ENCODE assay signal across 13 cellular contexts in genomic region chr17:55296171-55296695, GRCh38. TPM values are rescaled to one million over a fixed set of nuclear protein-coding genes. Genes with fewer than 3 reads are reported as not detected.
DNase-seq lines count a peak whose midpoint lies in the region; ATAC-seq, FAIRE-seq and TF ChIP-seq lines count a peak whose summit lies in the region.
"Had no signal": no experiment of that assay in that cellular context is flagged by ENCODE, and none has a peak within 500 bp of the region (broad histone marks: within the 10 kb centered on the region; RNA-seq: fewer than 3 reads in every experiment).

No MANE protein-coding gene starts in this region.

- H3K27me3 ChIP-seq in DOHH2 (ENCODE audit: control insufficient read depth, low read length) (peaks cover 24% of the 10 kb centered on the region), HepG2 (ENCODE audit: control insufficient read depth in 1 of 2, insufficient read depth in 2 of 2, low read length in 2 of 2) (no peaks in the 10 kb centered on the region), mesenchymal stem cell (ENCODE audit: control insufficient read depth in 1 of 2, insufficient read depth in 1 of 2, low read length in 2 of 2) (peaks cover 0 to 14% of the 10 kb centered on the region in 2 experiments), breast epithelium (no peaks in the 10 kb centered on the region)
- H3K27me3 ChIP-seq: MG63, Peyer's patch had no signal

- H3K9ac ChIP-seq in HepG2 (ENCODE audit: insufficient read depth, low read depth, low read length), result no peak overlapping the region
- H3K9ac ChIP-seq in mesenchymal stem cell (ENCODE audit: low read length), result no peak overlapping the region

- no peak overlapping the region for H3K23ac ChIP-seq in mesenchymal stem cell (ENCODE audit: low read length in 2 of 2)

- H4K91ac ChIP-seq in mesenchymal stem cell (ENCODE audit: low read length), result no peak overlapping the region

- no peak; a peak in 1 of 4 replicates for TF ChIP-seq EP300 in HepG2 (IDR thresholded peaks at IDR 0.05; ENCODE audit: low read depth in 2 of 2, low read length in 2 of 2)
- no peak for TF ChIP-seq EP300 in HepG2 (CRISPR knock-in tag; IDR thresholded peaks at IDR 0.05; ENCODE audit: borderline replicate concordance)

- H3K18ac ChIP-seq in mesenchymal stem cell (ENCODE audit: low read depth in 1 of 2, low read length in 2 of 2), result no peak overlapping the region

- CTCF ChIA-PET in RWPE1 (lab: Yijun Ruan, JAX) (interaction anchor here (0.5 to 1.1 kb wide), 10 partner anchors 20 to 304 kb away, joined by 3 to 4 read pairs (median 4); no protein-coding TSS in a partner anchor), HepG2 (lab: Yijun Ruan, JAX; ENCODE audit: low intra/inter-chr PET ratio, low total read pairs) (interaction anchor here (0.7 to 2.2 kb wide), 5 partner anchors 13 to 303 kb away, joined by 3 to 5 read pairs (median 3); partner anchors contain the start of gene HLF)

- TF ChIP-seq CTCF in DOHH2 (IDR thresholded peaks at IDR 0.05; ENCODE audit: low read depth, low read length, poor library complexity, severe bottlenecking) (peak; percentile 2), RWPE1 (conservative IDR thresholded peaks at IDR 0.05; ENCODE audit: low read depth) (peak; percentile 42; the same call in 1 of the 2 replicates), HepG2 (CRISPR knock-in tag; IDR thresholded peaks at IDR 0.05) (no peak), breast epithelium (IDR thresholded peaks at IDR 0.05) (no peak)

- no peak overlapping the region for H3K27ac ChIP-seq in DOHH2 (ENCODE audit: low read depth, low read length)
- no peak overlapping the region for H3K27ac ChIP-seq in RWPE1
- peak overlapping the region; percentile 38 for H3K27ac ChIP-seq in HepG2 (ENCODE audit: extremely low read length, insufficient read depth, low read length)
- no peak overlapping the region for H3K27ac ChIP-seq in mesenchymal stem cell (ENCODE audit: low read length, poor library complexity, severe bottlenecking)
- no peak overlapping the region for H3K27ac ChIP-seq in breast epithelium
- H3K27ac ChIP-seq: HL-60, Peyer's patch had no signal

- no peak overlapping the region for H3K4ac ChIP-seq in mesenchymal stem cell (ENCODE audit: low read depth in 1 of 2, low read length in 2 of 2)

- H3K9me3 ChIP-seq in DOHH2 (ENCODE audit: control insufficient read depth, insufficient read depth, low read length) (no peaks in the 10 kb centered on the region), HepG2 (ENCODE audit: low read length) (no peaks in the 10 kb centered on the region), mesenchymal stem cell (ENCODE audit: control insufficient read depth, low read length) (no peaks in the 10 kb centered on the region), breast epithelium (no peaks in the 10 kb centered on the region)
- H3K9me3 ChIP-seq: Peyer's patch had no signal

- no peak for FAIRE-seq in HepG2 (lab: Jason Lieb, UNC)

- WGBS in HepG2 (ENCODE audit: low lambda C conversion rate), result 76% methylated on average over 6 of the region's 6 CpGs
- WGBS in mesenchymal stem cell, result 63% methylated on average over 1 of the region's 6 CpGs

- TF ChIP-seq POLR2A in HepG2 (IDR thresholded peaks at IDR 0.05; ENCODE audit: insufficient read depth in 1 of 2, low read depth in 2 of 2, low read length in 2 of 2), result no peak; a peak in 1 of 4 replicates
- no peak for TF ChIP-seq POLR2A in breast epithelium (IDR thresholded peaks at IDR 0.05)

- H3K9me2 ChIP-seq in DOHH2 (replicated peaks; ENCODE audit: control insufficient read depth, low read length), result no peaks in the 10 kb centered on the region

- no peak overlapping the region for H3K14ac ChIP-seq in mesenchymal stem cell (ENCODE audit: low read length in 2 of 2)

- no peaks in the 10 kb centered on the region for H3K79me1 ChIP-seq in mesenchymal stem cell (replicated peaks; ENCODE audit: low read length, poor library complexity, severe bottlenecking)

- no peak overlapping the region for H2BK15ac ChIP-seq in mesenchymal stem cell (ENCODE audit: low read depth, poor library complexity, severe bottlenecking)

- H2BK120ac ChIP-seq in mesenchymal stem cell (ENCODE audit: low read depth, low read length), result no peak overlapping the region

- H3K36me3 ChIP-seq in DOHH2 (ENCODE audit: control insufficient read depth, low read length), result no peaks in the 10 kb centered on the region
- peaks cover 35 to 84% of the 10 kb centered on the region in 2 experiments for H3K36me3 ChIP-seq in HepG2 (replicated peaks in 1 of 2; ENCODE audit: control insufficient read depth in 1 of 2, insufficient read depth in 2 of 2, low read length in 2 of 2)
- no peaks in the 10 kb centered on the region for H3K36me3 ChIP-seq in mesenchymal stem cell (ENCODE audit: control insufficient read depth in 1 of 2, insufficient read depth in 2 of 2, low read depth in 1 of 2, low read length in 2 of 2)
- H3K36me3 ChIP-seq in breast epithelium, result no peaks in the 10 kb centered on the region
- H3K36me3 ChIP-seq: MG63, Peyer's patch had no signal

- POLR2A ChIA-PET in RWPE1 (lab: Yijun Ruan, JAX; ENCODE audit: low non-redundant PET) (no interaction called here), HepG2 (lab: Yijun Ruan, JAX) (interaction anchor here (0.6 to 5.7 kb wide), 6 partner anchors 9 to 31 kb away, joined by 3 to 43 read pairs (median 4); partner anchors contain the start of gene HLF)

- H4K20me1 ChIP-seq in DOHH2 (ENCODE audit: control insufficient read depth, insufficient read depth, low read depth, low read length) (no peaks in the 10 kb centered on the region), HepG2 (ENCODE audit: insufficient read depth, low read length) (peaks cover 34% of the 10 kb centered on the region)

- H3K4me2 ChIP-seq in DOHH2 (ENCODE audit: low read length) (no peak overlapping the region), HepG2 (ENCODE audit: low read depth, low read length) (no peak overlapping the region), mesenchymal stem cell (ENCODE audit: low read length, poor library complexity, severe bottlenecking) (no peak overlapping the region)

- ATAC-seq in HepG2 (no peak), GM19324 (IDR thresholded peaks at IDR 0.05; ENCODE audit: low FRiP score, unreplicated experiment) (no peak)

- intact Hi-C loops in HepG2 (cut with micrococcal nuclease; ENCODE audit: unreplicated experiment), result loop anchor here (1.0 kb wide), 2 partner anchors 9 to 303 kb away; no protein-coding TSS in a partner anchor
- intact Hi-C loops in breast epithelium (cut with DNase I; ENCODE audit: low total_unique reads), result no loop called here

- no peak overlapping the region for H2BK5ac ChIP-seq in mesenchymal stem cell (ENCODE audit: low read depth, low read length, poor library complexity, severe bottlenecking)

- no peak for TF ChIP-seq RAD21 in HepG2 (CRISPR knock-in tag; IDR thresholded peaks at IDR 0.05)

- no peak overlapping the region for H4K8ac ChIP-seq in mesenchymal stem cell (ENCODE audit: low read length)

- H2AFZ ChIP-seq in HepG2 (ENCODE audit: low read length), result no peak overlapping the region
- no peak overlapping the region for H2AFZ ChIP-seq in mesenchymal stem cell (ENCODE audit: low read depth, low read length)

- in situ Hi-C loops in HepG2 (cut with HindIII; ENCODE audit: extremely low pct_ligation_motif_present, low pct_unique_long_range_greater_than_20kb), result no loop called here

- no peaks in the 10 kb centered on the region for H3K79me2 ChIP-seq in DOHH2 (ENCODE audit: control insufficient read depth, low read length)
- H3K79me2 ChIP-seq in HepG2 (ENCODE audit: insufficient read depth, low read length), result peaks cover 99% of the 10 kb centered on the region

- H3K4me3 ChIP-seq in DOHH2 (ENCODE audit: low read length) (no peak overlapping the region), HepG2 (replicated peaks in 1 of 3; ENCODE audit: insufficient read depth in 1 of 3, low read depth in 2 of 3, low read length in 3 of 3) (no peak overlapping the region), mesenchymal stem cell (ENCODE audit: insufficient read depth in 1 of 2, low read depth in 1 of 2, low read length in 2 of 2) (no peak overlapping the region), breast epithelium (no peak overlapping the region)
- H3K4me3 ChIP-seq: MG63, Peyer's patch had no signal

- no peaks in the 10 kb centered on the region for H3F3A ChIP-seq in DOHH2 (ENCODE audit: control insufficient read depth, insufficient read depth)

- H3K4me1 ChIP-seq in DOHH2 (ENCODE audit: control insufficient read depth, low read length) (no peaks in the 10 kb centered on the region), HepG2 (ENCODE audit: insufficient read depth, low read length) (peaks cover 100% of the 10 kb centered on the region), mesenchymal stem cell (ENCODE audit: control insufficient read depth, insufficient read depth, low read depth, low read length) (no peaks in the 10 kb centered on the region), breast epithelium (peaks cover 0 to 4% of the 10 kb centered on the region in 2 donors)
- H3K4me1 ChIP-seq: Peyer's patch had no signal

- H2BK12ac ChIP-seq in mesenchymal stem cell (ENCODE audit: low read length in 2 of 2), result no peak overlapping the region

- no TSS peak for BruUV-seq in HepG2 (replicated peaks; lab: Mats Ljungman, UMichigan)

- DNase-seq in RWPE1 (ENCODE audit: low spot score) (no peak), HepG2 (ENCODE audit: low spot score) (no peak), mesenchymal stem cell (no peak), breast epithelium (ENCODE audit: low spot score in 2 of 2) (no peak), DMS79 treated with DMSO at 0.1 percent for 48 hours (lab: John Stamatoyannopoulos, UW) (no peak)
- DNase-seq: Right ventricle myocardium superior had no signal

- no peak overlapping the region for H2AK5ac ChIP-seq in mesenchymal stem cell (ENCODE audit: low read length, severe bottlenecking)

RNA-seq across cellular contexts. Expression of gene HLF, which starts 31.5 kb away (rescaled TPM):
- total RNA-seq in HepG2 (2016; rRNA removed; fragmentation: Illumina TruSeq; extraction: Trizol) (197 and 202 TPM in 2 replicates), breast epithelium (10 to 100 TPM; 11.8 to 21.4 (median 13.4) TPM)
- total RNA-seq in HepG2 (2016; cell fraction: cytosol; rRNA removed; fragmentation: Illumina TruSeq; extraction: Trizol; ENCODE audit: low read depth), result 34.5 and 39.5 TPM in 2 replicates
- 175 and 198 TPM in 2 replicates for total RNA-seq in HepG2 (2016; cell fraction: insoluble cytoplasmic fraction; rRNA removed; fragmentation: Illumina TruSeq; extraction: Trizol)
- total RNA-seq in HepG2 (2016; cell fraction: membrane; rRNA removed; fragmentation: Illumina TruSeq; extraction: Trizol), result 156 and 157 TPM in 2 replicates
- 187 and 216 TPM in 2 replicates for total RNA-seq in HepG2 (2016; cell fraction: nucleus; rRNA removed; fragmentation: Illumina TruSeq; extraction: Trizol)
- polyA plus RNA-seq in HepG2 (2011; rRNA removed), result 346 and 353 TPM in 2 replicates
- polyA plus RNA-seq in HepG2 (2011; cell fraction: cytosol; rRNA removed), result 266 and 275 TPM in 2 replicates
- polyA plus RNA-seq in HepG2 (2011; cell fraction: nucleus; rRNA removed), result 442 and 465 TPM in 2 replicates
- 217 and 233 TPM in 2 replicates for polyA plus RNA-seq in HepG2 (2012)
- polyA plus RNA-seq in HepG2 (2016; cell fraction: cytosol; fragmentation: Illumina TruSeq; extraction: Trizol; ENCODE audit: low read depth), result 21.4 and 26.2 TPM in 2 replicates
- polyA plus RNA-seq in HepG2 (2016; cell fraction: insoluble cytoplasmic fraction; fragmentation: Illumina TruSeq; extraction: Trizol; ENCODE audit: low read depth), result 217 and 237 TPM in 2 replicates
- 106 and 107 TPM in 2 replicates for polyA plus RNA-seq in HepG2 (2016; cell fraction: membrane; fragmentation: Illumina TruSeq; extraction: Trizol; ENCODE audit: low read depth)
- 258 and 265 TPM in 2 replicates for polyA plus RNA-seq in HepG2 (2016; cell fraction: nucleus; fragmentation: Illumina TruSeq; extraction: Trizol; ENCODE audit: insufficient read depth, low read depth)
- polyA minus RNA-seq in HepG2 (2011; rRNA and poly(A)+ RNA removed; ENCODE audit: low replicate concordance), result 1.0 and 1,188 TPM in 2 replicates
- polyA minus RNA-seq in HepG2 (2011; cell fraction: cytosol; rRNA and poly(A)+ RNA removed), result 240 and 275 TPM in 2 replicates
- polyA minus RNA-seq in HepG2 (2011; cell fraction: nucleus; rRNA and poly(A)+ RNA removed), result 508 and 622 TPM in 2 replicates
- polyA plus RNA-seq in mesenchymal stem cell (2013, experiment 1 of 2), result not detected
- polyA plus RNA-seq in mesenchymal stem cell (2013, experiment 2 of 2), result not detected
- polyA plus RNA-seq: AG04450, IMR-90 had no signal

Comparison
In these comparisons a context has a peak if more than half of its experiments do, and no peak if none do; other contexts are left out.
1. CTCF ChIP-seq: peak in DOHH2 (single experiment) and RWPE1 (single experiment); none in HepG2 (single experiment) and breast epithelium (0 of 3).